Comparison of ENCODE assay signal across 15 cellular contexts in genomic region chr13:38769526-38769925, GRCh38.
"Had no signal": no experiment of that assay in that cellular context is flagged by ENCODE, and none has a peak within 500 bp of the region (broad histone marks: within the 10 kb centered on the region; RNA-seq: fewer than 3 reads in every experiment).

No MANE protein-coding gene starts in this region.

- H3K27ac ChIP-seq: coronary artery, gastrocnemius medialis, ovary, right atrium auricular region had no signal

- ATAC-seq: esophagus mucosa; gastrocnemius medialis; left lobe of liver; mucosa of descending colon; naive thymus-derived CD8-positive, alpha-beta T cell had no signal

- DNase-seq: effector CD4-positive, alpha-beta T cell; endodermal cell; gastrocnemius medialis; islet precursor cell; mucosa of descending colon; naive thymus-derived CD8-positive, alpha-beta T cell; ovary; small intestine; stimulated activated CD4-positive, alpha-beta T cell treated with anti-CD3 and anti-CD28 coated beads, Interleukin-12 subunit alpha, Interleukin-12 subunit beta, amount 100 ng/mL, for 4 hours; stimulated activated naive CD4-positive, alpha-beta T cell treated with Interleukin-2 at 50 U/mL for 16 hours; trophoblast cell had no signal

- H3K9me3 ChIP-seq: gastrocnemius medialis, mucosa of descending colon, ovary, right atrium auricular region had no signal

- H3K27me3 ChIP-seq: gastrocnemius medialis, ovary, right atrium auricular region had no signal

- H3K4me1 ChIP-seq: gastrocnemius medialis, right atrium auricular region had no signal

- H3K36me3 ChIP-seq: gastrocnemius medialis, ovary, right atrium auricular region had no signal

- H3K4me3 ChIP-seq: coronary artery, gastrocnemius medialis, mucosa of descending colon, ovary, right atrium auricular region had no signal
